Comparison of ENCODE assay signal across 12 cellular contexts in the genomic region with DNA sequence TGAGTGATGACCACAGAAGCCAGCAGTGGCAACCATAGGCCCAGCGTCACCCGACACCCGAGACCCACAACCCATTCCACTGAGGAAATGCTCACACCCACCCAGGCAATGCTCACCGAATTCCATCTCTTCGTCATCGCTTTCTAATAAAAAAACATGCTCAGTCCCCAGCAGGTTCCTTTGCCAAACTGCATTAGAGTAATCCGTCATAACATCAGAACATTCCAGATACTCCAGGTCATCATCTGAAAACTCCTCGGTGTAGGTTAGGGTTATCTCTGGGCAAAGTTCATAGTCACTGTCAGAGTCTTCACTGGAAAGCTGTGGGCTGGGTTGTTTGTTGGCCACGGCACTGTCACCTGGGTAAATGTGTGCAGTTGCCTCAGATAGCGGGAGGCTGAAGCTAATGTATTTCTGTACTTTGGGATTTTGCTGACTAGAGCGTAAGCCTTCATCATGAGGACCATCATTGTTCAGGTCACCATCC. TPM values are rescaled to one million over a fixed set of nuclear protein-coding genes. Genes with fewer than 3 reads are reported as not detected.
DNase-seq lines count a peak whose midpoint lies in the region; ATAC-seq and TF ChIP-seq lines count a peak whose summit lies in the region.
"Had no signal": no experiment of that assay in that cellular context is flagged by ENCODE, and none has a peak within 500 bp of the region (broad histone marks: within the 10 kb centered on the region; RNA-seq: fewer than 3 reads in every experiment).

No MANE protein-coding gene starts in this region.

- no peaks in the 10 kb centered on the region for H3K9me2 ChIP-seq in MM.1S (replicated peaks; ENCODE audit: insufficient read depth, low read length)

- H3K27me3 ChIP-seq in MM.1S (replicated peaks; ENCODE audit: insufficient read depth, low read length), result no peaks in the 10 kb centered on the region

- H3K36me3 ChIP-seq in MM.1S (replicated peaks; ENCODE audit: insufficient read depth, low read length), result no peaks in the 10 kb centered on the region

- no peaks in the 10 kb centered on the region for H3F3A ChIP-seq in MM.1S (ENCODE audit: insufficient read depth, low read length)

- peak; percentile 86 for DNase-seq in A172 (ENCODE audit: low spot score)
- peak; percentile 84 for DNase-seq in GM04504 (ENCODE audit: low read depth)
- peak; percentile 72 for DNase-seq in amniotic epithelial cell (ENCODE audit: low read depth)
- peak; percentile 69 for DNase-seq in left lobe of liver (ENCODE audit: low spot score)
- no peak for DNase-seq in activated CD4-positive, alpha-beta T cell treated with anti-CD3 and anti-CD28 coated beads, Interleukin-2, amount 10 ng/mL, durations not matched to agents 7 days and 5 days
- DNase-seq in MM.1S, result no peak
- DNase-seq in activated T-helper 1 cell treated with anti-CD3 and anti-CD28 coated beads, Interleukin-12 subunit alpha, Interleukin-12 subunit beta, Interleukin-2, Interleukin-4 antibody, amounts not matched to agents 30 ng/mL and 10 ng/mL and 1 ng/mL, durations not matched to agents 14 hours and 24 hours and 36 hours (ENCODE audit: low spot score), result no peak
- DNase-seq: CD8-positive, alpha-beta memory T cell; KG1; stimulated activated CD8-positive, alpha-beta memory T cell treated with anti-CD3 and anti-CD28 coated beads, Interleukin-4, amount 100 ng/mL, for 48 hours had no signal

- peaks cover 3% of the 10 kb centered on the region for H3K9me3 Mint-ChIP-seq in activated CD4-positive, alpha-beta T cell treated with anti-CD3 and anti-CD28 coated beads, Interleukin-2, amount 10 ng/mL, durations not matched to agents 7 days and 5 days
- no peaks in the 10 kb centered on the region for H3K9me3 Mint-ChIP-seq in activated T-helper 1 cell treated with anti-CD3 and anti-CD28 coated beads, Interleukin-12 subunit alpha, Interleukin-12 subunit beta, Interleukin-2, Interleukin-4 antibody, amounts not matched to agents 30 ng/mL and 10 ng/mL and 1 ng/mL, durations not matched to agents 14 hours and 24 hours and 36 hours
- H3K9me3 Mint-ChIP-seq: CD8-positive, alpha-beta memory T cell had no signal

- no peaks in the 10 kb centered on the region for H3K4me1 ChIP-seq in MM.1S (ENCODE audit: low read length)

- H3K9ac ChIP-seq in MM.1S (ENCODE audit: low read length), result no peak overlapping the region

- H4K20me1 ChIP-seq in MM.1S (ENCODE audit: insufficient read depth, low read length), result no peaks in the 10 kb centered on the region

- no peaks in the 10 kb centered on the region for H3K36me3 Mint-ChIP-seq in activated CD4-positive, alpha-beta T cell treated with anti-CD3 and anti-CD28 coated beads, Interleukin-2, amount 10 ng/mL, durations not matched to agents 7 days and 5 days (ENCODE audit: low read depth)
- H3K36me3 Mint-ChIP-seq in activated T-helper 1 cell treated with anti-CD3 and anti-CD28 coated beads, Interleukin-12 subunit alpha, Interleukin-12 subunit beta, Interleukin-2, Interleukin-4 antibody, amounts not matched to agents 30 ng/mL and 10 ng/mL and 1 ng/mL, durations not matched to agents 14 hours and 24 hours and 36 hours (ENCODE audit: low read depth), result no peaks in the 10 kb centered on the region

- H3K27ac Mint-ChIP-seq in activated CD4-positive, alpha-beta T cell treated with anti-CD3 and anti-CD28 coated beads, Interleukin-2, amount 10 ng/mL, durations not matched to agents 7 days and 5 days, result no peak overlapping the region
- H3K27ac Mint-ChIP-seq in activated T-helper 1 cell treated with anti-CD3 and anti-CD28 coated beads, Interleukin-12 subunit alpha, Interleukin-12 subunit beta, Interleukin-2, Interleukin-4 antibody, amounts not matched to agents 30 ng/mL and 10 ng/mL and 1 ng/mL, durations not matched to agents 14 hours and 24 hours and 36 hours, result no peak overlapping the region
- H3K27ac Mint-ChIP-seq: CD8-positive, alpha-beta memory T cell had no signal

- no peak overlapping the region for H2AFZ ChIP-seq in MM.1S (ENCODE audit: low read length)

- no peak overlapping the region for H3K4me2 ChIP-seq in MM.1S (ENCODE audit: low read depth, low read length)

- H3K4me3 ChIP-seq in MM.1S (ENCODE audit: low read length), result no peak overlapping the region
- H3K4me3 ChIP-seq: GM12878 had no signal

- no peaks in the 10 kb centered on the region for H3K9me3 ChIP-seq in MM.1S (replicated peaks; ENCODE audit: insufficient read depth, low read length)

- peaks cover 8% of the 10 kb centered on the region for H3K27me3 Mint-ChIP-seq in activated CD4-positive, alpha-beta T cell treated with anti-CD3 and anti-CD28 coated beads, Interleukin-2, amount 10 ng/mL, durations not matched to agents 7 days and 5 days
- peaks cover 17% of the 10 kb centered on the region for H3K27me3 Mint-ChIP-seq in activated T-helper 1 cell treated with anti-CD3 and anti-CD28 coated beads, Interleukin-12 subunit alpha, Interleukin-12 subunit beta, Interleukin-2, Interleukin-4 antibody, amounts not matched to agents 30 ng/mL and 10 ng/mL and 1 ng/mL, durations not matched to agents 14 hours and 24 hours and 36 hours (ENCODE audit: insufficient read depth)

- intact Hi-C loops in activated T-helper 1 cell treated with anti-CD3 and anti-CD28 coated beads, Interleukin-12 subunit alpha, Interleukin-12 subunit beta, Interleukin-2, Interleukin-4 antibody, amounts not matched to agents 30 ng/mL and 10 ng/mL and 1 ng/mL, durations not matched to agents 14 hours and 24 hours and 36 hours (cut with micrococcal nuclease), result no loop called here

- POLR2A ChIA-PET in activated CD4-positive, alpha-beta T cell treated with anti-CD3 and anti-CD28 coated beads, Interleukin-2, amount 10 ng/mL, durations not matched to agents 7 days and 5 days (lab: Charles Lee), result no interaction called here

- H3K27ac ChIP-seq in MM.1S (ENCODE audit: low read length), result no peak overlapping the region

- no peak for TF ChIP-seq CTCF in MM.1S (IDR thresholded peaks at IDR 0.05; ENCODE audit: low read length)

- ATAC-seq in left lobe of liver (peak; percentile 90), HG03159 (IDR thresholded peaks at IDR 0.05; ENCODE audit: unreplicated experiment) (no peak)

- H3K4me3 Mint-ChIP-seq in activated CD4-positive, alpha-beta T cell treated with anti-CD3 and anti-CD28 coated beads, Interleukin-2, amount 10 ng/mL, durations not matched to agents 7 days and 5 days, result no peak overlapping the region
- H3K4me3 Mint-ChIP-seq in activated T-helper 1 cell treated with anti-CD3 and anti-CD28 coated beads, Interleukin-12 subunit alpha, Interleukin-12 subunit beta, Interleukin-2, Interleukin-4 antibody, amounts not matched to agents 30 ng/mL and 10 ng/mL and 1 ng/mL, durations not matched to agents 14 hours and 24 hours and 36 hours, result no peak overlapping the region
- H3K4me3 Mint-ChIP-seq: CD8-positive, alpha-beta memory T cell had no signal

- no peaks in the 10 kb centered on the region for H3K79me2 ChIP-seq in MM.1S (ENCODE audit: low read length)

- CTCF ChIA-PET in activated CD4-positive, alpha-beta T cell treated with anti-CD3 and anti-CD28 coated beads, Interleukin-2, amount 10 ng/mL, durations not matched to agents 7 days and 5 days (lab: Charles Lee), result no interaction called here

- H3K4me1 Mint-ChIP-seq in activated CD4-positive, alpha-beta T cell treated with anti-CD3 and anti-CD28 coated beads, Interleukin-2, amount 10 ng/mL, durations not matched to agents 7 days and 5 days, result peaks cover 15% of the 10 kb centered on the region
- peaks cover 28% of the 10 kb centered on the region for H3K4me1 Mint-ChIP-seq in activated T-helper 1 cell treated with anti-CD3 and anti-CD28 coated beads, Interleukin-12 subunit alpha, Interleukin-12 subunit beta, Interleukin-2, Interleukin-4 antibody, amounts not matched to agents 30 ng/mL and 10 ng/mL and 1 ng/mL, durations not matched to agents 14 hours and 24 hours and 36 hours (ENCODE audit: low read depth)

RNA-seq across cellular contexts. Expression of a gene that starts 49.3 kb away (rescaled TPM):
- 75.7 and 87.6 TPM in 2 replicates for total RNA-seq in A172 (2014; rRNA removed; shearing (Covaris generic))
- 5.0 TPM for total RNA-seq in left lobe of liver
- not detected for total RNA-seq in activated CD4-positive, alpha-beta T cell treated with anti-CD3 and anti-CD28 coated beads, Interleukin-2, amount 10 ng/mL, durations not matched to agents 7 days and 5 days
- 0.16 and 0.47 TPM in 2 replicates for total RNA-seq in activated T-helper 1 cell treated with anti-CD3 and anti-CD28 coated beads, Interleukin-12 subunit alpha, Interleukin-12 subunit beta, Interleukin-2, Interleukin-4 antibody, amounts not matched to agents 30 ng/mL and 10 ng/mL and 1 ng/mL, durations not matched to agents 14 hours and 24 hours and 36 hours

Comparison
In these comparisons a context has a peak if more than half of its experiments do, and no peak if none do; other contexts are left out.
1. DNase-seq: peak in A172 (single experiment), GM04504 (single experiment), amniotic epithelial cell (single experiment) and left lobe of liver (single experiment); none in activated CD4-positive, alpha-beta T cell treated with anti-CD3 and anti-CD28 coated beads, Interleukin-2, amount 10 ng/mL, durations not matched to agents 7 days and 5 days (single experiment), MM.1S (single experiment) and activated T-helper 1 cell treated with anti-CD3 and anti-CD28 coated beads, Interleukin-12 subunit alpha, Interleukin-12 subunit beta, Interleukin-2, Interleukin-4 antibody, amounts not matched to agents 30 ng/mL and 10 ng/mL and 1 ng/mL, durations not matched to agents 14 hours and 24 hours and 36 hours (single experiment).
2. RNA of a gene that starts 49.3 kb away (total RNA-seq): 75.7 to 87.6 TPM in A172; 5.0 TPM in left lobe of liver (single experiment), 0.16 to 0.47 TPM in activated T-helper 1 cell treated with anti-CD3 and anti-CD28 coated beads, Interleukin-12 subunit alpha, Interleukin-12 subunit beta, Interleukin-2, Interleukin-4 antibody, amounts not matched to agents 30 ng/mL and 10 ng/mL and 1 ng/mL, durations not matched to agents 14 hours and 24 hours and 36 hours and not detected in activated CD4-positive, alpha-beta T cell treated with anti-CD3 and anti-CD28 coated beads, Interleukin-2, amount 10 ng/mL, durations not matched to agents 7 days and 5 days; every median in the first group is over 10 times any median in the second.